19 cellular contexts compared by ENCODE assay signal in genomic region chr14:69973846-69974245, GRCh38.
DNase-seq lines count a peak whose midpoint lies in the region; ATAC-seq and TF ChIP-seq lines count a peak whose summit lies in the region.
"Had no signal": no experiment of that assay in that cellular context is flagged by ENCODE, and none has a peak within 500 bp of the region (broad histone marks: within the 10 kb centered on the region; RNA-seq: fewer than 3 reads in every experiment).

No MANE protein-coding gene starts in this region.

- H3K27me3 ChIP-seq in endodermal cell (ENCODE audit: control insufficient read depth, insufficient read depth, low read length, poor library complexity, severe bottlenecking): peaks cover 3% of the 10 kb centered on the region

- H3K27me3 Mint-ChIP-seq in endodermal cell (ENCODE audit: insufficient read depth): peaks cover 8% of the 10 kb centered on the region
- no peaks in the 10 kb centered on the region for H3K27me3 Mint-ChIP-seq in neural crest cell (ENCODE audit: low read depth)

- peaks cover 12% of the 10 kb centered on the region for H3K4me1 Mint-ChIP-seq in endodermal cell
- peaks cover 83% of the 10 kb centered on the region for H3K4me1 Mint-ChIP-seq in neural crest cell
- H3K4me1 Mint-ChIP-seq: CD4-positive, alpha-beta memory T cell; GM23338 had no signal

- H3K4me3 Mint-ChIP-seq in endodermal cell: no peak overlapping the region
- peak overlapping the region; percentile 68 for H3K4me3 Mint-ChIP-seq in neural crest cell
- H3K4me3 Mint-ChIP-seq: CD4-positive, alpha-beta memory T cell; GM23338; H9 had no signal

- WGBS in endodermal cell (ENCODE audit: insufficient coverage in 1 of 2, insufficient read length in 1 of 2), 2 experiments: 96 to 100% methylated on average over 1 of the region's 1 CpG

- no peaks in the 10 kb centered on the region for H3K36me3 ChIP-seq in endodermal cell (ENCODE audit: control insufficient read depth, insufficient read depth, low read length)

- H3K9ac ChIP-seq in endodermal cell (ENCODE audit: extremely low read depth, low read length, poor library complexity, severe bottlenecking): no peak overlapping the region

- H3K9me3 Mint-ChIP-seq in endodermal cell (no peaks in the 10 kb centered on the region), neural crest cell (peaks cover 7% of the 10 kb centered on the region)
- H3K9me3 Mint-ChIP-seq: CD4-positive, alpha-beta memory T cell; GM23338; H9 had no signal

- no peak for ATAC-seq in GM21825 (IDR thresholded peaks at IDR 0.05; ENCODE audit: unreplicated experiment)
- ATAC-seq in HG03457 (IDR thresholded peaks at IDR 0.05; ENCODE audit: unreplicated experiment): no peak
- ATAC-seq: A549, GM12878, GM23338, HCT116 had no signal

- H3K4me1 ChIP-seq in endodermal cell (ENCODE audit: control insufficient read depth, insufficient read depth, low read length): peaks cover 6% of the 10 kb centered on the region
- H3K4me1 ChIP-seq: A549 had no signal

- no peaks in the 10 kb centered on the region for H3K36me3 Mint-ChIP-seq in endodermal cell (ENCODE audit: low read depth)
- peaks cover 55% of the 10 kb centered on the region for H3K36me3 Mint-ChIP-seq in neural crest cell (ENCODE audit: low read depth)
- H3K36me3 Mint-ChIP-seq: CD4-positive, alpha-beta memory T cell had no signal

- TF ChIP-seq CTCF in endodermal cell (conservative IDR thresholded peaks at IDR 0.05) (no peak), neural crest cell (conservative IDR thresholded peaks at IDR 0.05) (no peak)

- no peak overlapping the region for H3K27ac Mint-ChIP-seq in endodermal cell
- H3K27ac Mint-ChIP-seq in neural crest cell (ENCODE audit: unreplicated experiment): peak overlapping the region; percentile 92
- H3K27ac Mint-ChIP-seq: CD4-positive, alpha-beta memory T cell; GM23338; H9 had no signal

- DNase-seq in NCI-H2227 (lab: John Stamatoyannopoulos, UW; ENCODE audit: unreplicated experiment) (peak; percentile 91), endodermal cell (no peak), neural crest cell (ENCODE audit: low read depth, low spot score) (no peak), DMS79 treated with DMSO at 0.1 percent for 48 hours (lab: John Stamatoyannopoulos, UW) (no peak), SIG-M5 (lab: John Stamatoyannopoulos, UW) (no peak)
- DNase-seq: 8988T; C1 segment of cervical spinal cord; Calu3; CD4-positive, alpha-beta memory T cell; COR-L47; EL; GDM1; H9 had no signal

- H3K27ac ChIP-seq in endodermal cell (ENCODE audit: low read depth, low read length): peak overlapping the region; percentile 42
- H3K27ac ChIP-seq: A549 had no signal

- H3K9me3 ChIP-seq in endodermal cell (ENCODE audit: control insufficient read depth, low read length): no peaks in the 10 kb centered on the region
- H3K9me3 ChIP-seq: A549 had no signal

- no peak overlapping the region for H3K4me3 ChIP-seq in endodermal cell (ENCODE audit: low read length)
- H3K4me3 ChIP-seq: A549, GM12878, GM23338 had no signal
